ENCODE assay signal across 8 cellular contexts in genomic region chr11:67303132-67303988, GRCh38. TPM values are rescaled to one million over a fixed set of nuclear protein-coding genes. Genes with fewer than 3 reads are reported as not detected.
DNase-seq lines count a peak whose midpoint lies in the region; ATAC-seq and TF ChIP-seq lines count a peak whose summit lies in the region.

Gene SSH3 (plus strand): TSS chr11:67303530. CDS start chr11:67303626, 96 bp downstream.

- H3K27me3 ChIP-seq in HCT116 (ENCODE audit: insufficient read depth, low read length): no peaks in the 10 kb centered on the region
- no peaks in the 10 kb centered on the region for H3K27me3 ChIP-seq in PC-9 (ENCODE audit: insufficient read depth, low read depth)
- H3K27me3 ChIP-seq in cardiac muscle cell: no peaks in the 10 kb centered on the region

- TF ChIP-seq RAD21 in HCT116 (IDR thresholded peaks at IDR 0.05; ENCODE audit: low read depth): no peak

- H3K27ac ChIP-seq in HCT116 (ENCODE audit: low read depth, low read length): peak within 1 kb of the TSS; percentile 85
- H3K27ac ChIP-seq in PC-9: peak within 1 kb of the TSS; percentile 68
- no peak within 1 kb of the TSS for H3K27ac ChIP-seq in cardiac muscle cell

- H3K4me3 ChIP-seq in HCT116 (replicated peaks in 1 of 2; ENCODE audit: low read depth in 1 of 2, low read length in 2 of 2) (peak within 1 kb of the TSS; percentile 79 to 91), PC-9 (peak within 1 kb of the TSS; percentile 90), cardiac muscle cell (peak within 1 kb of the TSS; percentile 73)

- RAD21 ChIA-PET in HCT116 (lab: Charles Lee; ENCODE audit: low non-redundant PET in 1 of 2, low total read pairs in 2 of 2, uncharacterized antibody in 2 of 2, unreplicated experiment in 2 of 2): interaction anchor here (0.6 to 1.4 kb wide), 5 partner anchors 12 to 246 kb away, joined by 3 to 6 read pairs (median 4); no protein-coding TSS in a partner anchor

- TF ChIP-seq CTCF in HCT116 (IDR thresholded peaks at IDR 0.05 in 2 of 3, conservative IDR thresholded peaks at IDR 0.05 in 1 of 3; ENCODE audit: borderline replicate concordance in 1 of 3, insufficient read depth in 1 of 3, low read depth in 2 of 3, low read length in 2 of 3) (no peak), PC-9 (conservative IDR thresholded peaks at IDR 0.05) (no peak), cardiac muscle cell (IDR thresholded peaks at IDR 0.05; ENCODE audit: low read depth, low read length) (no peak)

- intact Hi-C loops in HCT116 (cut with micrococcal nuclease) (no loop called here), PC-9 (cut with micrococcal nuclease; ENCODE audit: unreplicated experiment) (loop anchor here (1.0 to 2.0 kb wide), 2 partner anchors 9 to 15 kb away; partner anchors contain the start of gene ANKRD13D)

- H3K79me2 ChIP-seq in HCT116 (ENCODE audit: insufficient read depth, low read length) (peaks cover 15% of the 10 kb centered on the region), PC-9 (ENCODE audit: low read depth) (peaks cover 27% of the 10 kb centered on the region)

- BruUV-seq in HCT116 (replicated peaks; lab: Mats Ljungman, UMichigan): no TSS peak
- BruUV-seq in PC-9 (replicated peaks; lab: Mats Ljungman, UMichigan): TSS peak; percentile 55

- CTCF ChIA-PET in HCT116 (lab: Charles Lee) (interaction anchor here (0.7 to 1.5 kb wide), 4 partner anchors 14 to 79 kb away, joined by 3 to 9 read pairs (median 4); partner anchors contain the start of gene ANKRD13D), PC-9 (lab: Charles Lee) (interaction anchor here (0.6 to 1.6 kb wide), 4 partner anchors 10 to 64 kb away, joined by 4 to 11 read pairs (median 8); no protein-coding TSS in a partner anchor)

- H3K9me2 ChIP-seq in HCT116 (ENCODE audit: insufficient read depth) (no peaks in the 10 kb centered on the region), PC-9 (ENCODE audit: insufficient read depth) (no peaks in the 10 kb centered on the region)

- H3F3A ChIP-seq in PC-9 (ENCODE audit: insufficient read depth, low read depth): peaks cover 21% of the 10 kb centered on the region

- H3K4me1 ChIP-seq in HCT116 (ENCODE audit: control insufficient read depth in 1 of 2, insufficient read depth in 2 of 2, low read length in 2 of 2) (peaks cover 21 to 25% of the 10 kb centered on the region in 2 experiments), PC-9 (replicated peaks; ENCODE audit: insufficient read depth) (peaks cover 29% of the 10 kb centered on the region), cardiac muscle cell (ENCODE audit: low read depth) (no peaks in the 10 kb centered on the region)

- ATAC-seq in HCT116: peak; percentile 94
- no peak for ATAC-seq in GM18505 (IDR thresholded peaks at IDR 0.05; ENCODE audit: unreplicated experiment)
- ATAC-seq in GM21381 (IDR thresholded peaks at IDR 0.05; ENCODE audit: unreplicated experiment): no peak

- peak; percentile 83 for DNase-seq in AG08396 (ENCODE audit: low spot score)
- peak; percentile 42 for DNase-seq in HCT116 (ENCODE audit: low read depth, low spot score)
- peak; percentile 81 to 96 for DNase-seq in PC-9
- peak in 39 of 56 donors; percentile 22 to 80 (median 47) for DNase-seq in amygdala (lab: John Stamatoyannopoulos, UW)
- peak; percentile 66 to 80 for DNase-seq in cardiac muscle cell (ENCODE audit: low read depth in 1 of 2, low spot score in 1 of 2)
- DNase-seq in occipital lobe (lab: John Stamatoyannopoulos, UW): peak; percentile 34

- H3K4me2 ChIP-seq in HCT116 (ENCODE audit: low read length) (peak within 1 kb of the TSS; percentile 95), PC-9 (peak within 1 kb of the TSS; percentile 97)

- H3K9me3 ChIP-seq in HCT116 (ENCODE audit: control insufficient read depth in 1 of 2, insufficient read depth in 1 of 2, low read depth in 1 of 2, low read length in 2 of 2): no peaks in the 10 kb centered on the region
- no peaks in the 10 kb centered on the region for H3K9me3 ChIP-seq in PC-9 (ENCODE audit: insufficient read depth, low read depth)
- no peaks in the 10 kb centered on the region for H3K9me3 ChIP-seq in cardiac muscle cell (ENCODE audit: low read depth)

- peak within 1 kb of the TSS; percentile 90 for H3K9ac ChIP-seq in HCT116 (ENCODE audit: low read length)

- no peak for TF ChIP-seq POLR2A in HCT116 (IDR thresholded peaks at IDR 0.05; ENCODE audit: borderline replicate concordance, extremely low read depth, insufficient read depth, insufficient read length)
- TF ChIP-seq POLR2A in GM18505 (IDR thresholded peaks at IDR 0.05; ENCODE audit: borderline replicate concordance, extremely low read depth, insufficient read depth, insufficient read length): no peak

- H4K20me1 ChIP-seq in HCT116 (ENCODE audit: insufficient read depth) (no peaks in the 10 kb centered on the region), PC-9 (ENCODE audit: insufficient read depth) (no peaks in the 10 kb centered on the region)

- POLR2A ChIA-PET in HCT116 (lab: Charles Lee): interaction anchor here (1.0 to 2.4 kb wide), 5 partner anchors 9 to 50 kb away, joined by 3 to 11 read pairs (median 6); partner anchors contain the start of gene ANKRD13D
- POLR2A ChIA-PET in PC-9 (lab: Charles Lee; ENCODE audit: unreplicated experiment): interaction anchor here (0.6 to 1.8 kb wide), 11 partner anchors 9 to 1587 kb away, joined by 3 to 13 read pairs (median 4); no protein-coding TSS in a partner anchor

- H2AFZ ChIP-seq in HCT116 (ENCODE audit: low read depth, low read length, poor library complexity, severe bottlenecking): no peak within 1 kb of the TSS
- peak within 1 kb of the TSS; percentile 71 for H2AFZ ChIP-seq in PC-9

- peaks cover 10% of the 10 kb centered on the region in 2 experiments; a peak in 2 of 4 replicates for H3K36me3 ChIP-seq in HCT116 (ENCODE audit: control insufficient read depth in 1 of 2, insufficient read depth in 2 of 2, low read length in 2 of 2)
- H3K36me3 ChIP-seq in PC-9 (ENCODE audit: low read depth): peaks cover 9% of the 10 kb centered on the region
- H3K36me3 ChIP-seq in cardiac muscle cell: no peaks in the 10 kb centered on the region

TF ChIP-seq in HCT116, 20 proteins besides CTCF, POLR2A, EP300 and RAD21 (continues in another document):
- TF ChIP-seq CEBPB (IDR thresholded peaks at IDR 0.05; ENCODE audit: low read depth) (no peak), EZH2phosphoT487 (IDR thresholded peaks at IDR 0.05; ENCODE audit: borderline replicate concordance) (no peak), EZH2 (IDR thresholded peaks at IDR 0.05) (no peak), SP1 (IDR thresholded peaks at IDR 0.05; ENCODE audit: low read depth) (peak; percentile 74), ZNF274 (IDR thresholded peaks at IDR 0.05; ENCODE audit: low read depth, low read length) (no peak), REST (IDR thresholded peaks at IDR 0.05; ENCODE audit: low read depth) (no peak), SRF (IDR thresholded peaks at IDR 0.05; ENCODE audit: low read depth) (no peak), CBX3 (IDR thresholded peaks at IDR 0.05; ENCODE audit: low read depth) (no peak), YY1 (IDR thresholded peaks at IDR 0.05; ENCODE audit: extremely low read depth, insufficient replicate concordance, low read depth, low read length) (no peak), FOSL1 (IDR thresholded peaks at IDR 0.05; ENCODE audit: low read depth) (no peak), POLR2AphosphoS5 (IDR thresholded peaks at IDR 0.05; ENCODE audit: low read depth, low read length) (peak; percentile 80), JUND (IDR thresholded peaks at IDR 0.05) (no peak), ZBTB33 (IDR thresholded peaks at IDR 0.05; ENCODE audit: extremely low read depth, insufficient replicate concordance, low read length) (no peak), EGR1 (IDR thresholded peaks at IDR 0.05; ENCODE audit: low read depth) (peak; percentile 97)

RNA-seq across cellular contexts. Expression of gene SSH3, which starts in this region (rescaled TPM):
- 57.8 TPM for total RNA-seq in HCT116 (2021; ENCODE audit: unreplicated experiment)
- 49.4 and 55.1 TPM in 2 replicates for polyA plus RNA-seq in HCT116 (2012)
- 97.8 and 124 TPM in 2 replicates for total RNA-seq in PC-9 (2021)
- total RNA-seq in cardiac muscle cell: 18.7 and 39.9 TPM in 2 replicates
- 26.7 and 28.0 TPM in 2 replicates for polyA plus RNA-seq in cardiac muscle cell
- total RNA-seq in occipital lobe: 2.0 TPM

Comparison
In these comparisons a context has a peak if more than half of its experiments do, and no peak if none do; other contexts are left out.
1. DNase-seq: peak in every context shown above with its lines; median percentile 88 in PC-9; 83 in AG08396; 73 in cardiac muscle cell; 47 in amygdala; 42 in HCT116; 34 in occipital lobe.